In the genomic region with DNA sequence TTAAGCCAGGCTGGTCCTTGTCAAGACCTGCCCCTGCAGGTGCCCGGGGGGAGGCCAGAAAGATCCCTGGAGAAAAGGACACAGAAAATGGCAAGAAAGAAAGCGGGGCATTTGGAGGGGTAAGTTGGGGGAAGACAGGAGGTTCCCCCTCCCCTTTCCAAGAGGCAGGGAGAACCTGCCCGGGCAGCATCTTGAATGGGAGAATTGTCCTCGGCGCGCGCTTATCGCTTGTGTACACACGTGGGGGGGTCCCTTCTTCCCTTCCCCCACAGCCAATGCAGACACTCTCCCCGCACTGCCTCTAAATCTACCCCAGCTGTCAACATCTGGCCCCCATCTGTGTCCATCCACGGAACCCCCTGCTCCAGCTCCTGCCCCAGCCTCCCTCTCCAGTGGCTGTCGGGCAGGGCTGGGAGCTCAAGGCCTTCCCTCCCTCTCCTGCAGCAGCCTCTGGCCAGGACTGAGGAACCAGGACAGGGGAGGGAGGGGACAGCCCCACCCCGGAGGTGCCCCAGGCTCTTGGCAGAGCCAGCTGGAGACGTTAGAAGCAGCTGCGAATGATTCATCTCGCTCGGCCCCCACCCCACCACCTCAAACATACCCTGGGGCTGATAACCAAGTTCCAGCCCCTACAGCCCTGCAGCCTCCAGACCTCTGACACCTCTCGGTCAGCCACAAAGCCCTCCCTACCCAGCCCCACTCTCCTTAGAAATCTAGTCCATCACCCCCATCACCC, we compare ENCODE assay signal across 8 cellular contexts.
A peak's percentile ranks its signal among the peaks of the same experiment; 100 is the strongest.
DNase-seq lines count a peak whose midpoint lies in the region; ATAC-seq and TF ChIP-seq lines count a peak whose summit lies in the region.

No MANE protein-coding gene starts in this region.

- no peak overlapping the region for H3K4me3 ChIP-seq in foreskin fibroblast (ENCODE audit: low read depth in 1 of 2, low read length in 2 of 2)

- H3K27ac Mint-ChIP-seq in stimulated activated naive B cell treated with anti-CD40 and anti-IgM and Interleukin-4, amounts not matched to agents 10 μg/mL and 1 μg/mL and 100 μg/mL, for 72 hours: peak overlapping the region; percentile 60

- ATAC-seq in stimulated activated naive B cell treated with anti-CD40 and anti-IgM and Interleukin-4, amounts not matched to agents 10 μg/mL and 1 μg/mL and 100 μg/mL, for 72 hours (replicated peaks): peak in 1 of 2 donors; percentile 12
- no peak for ATAC-seq in stimulated activated naive CD8-positive, alpha-beta T cell treated with anti-CD3 and anti-CD28 coated beads, Interleukin-15, Interleukin-2, amounts not matched to agents 100 U/mL and 50 U/mL, for 24 hours
- ATAC-seq in HG03139 (IDR thresholded peaks at IDR 0.05; ENCODE audit: unreplicated experiment): no peak

- peaks cover 29 to 50% of the 10 kb centered on the region in 2 donors for H3K4me1 Mint-ChIP-seq in stimulated activated naive B cell treated with anti-CD40 and anti-IgM and Interleukin-4, amounts not matched to agents 10 μg/mL and 1 μg/mL and 100 μg/mL, for 72 hours

- peaks cover 0 to 2% of the 10 kb centered on the region in 2 donors for H3K36me3 Mint-ChIP-seq in stimulated activated naive B cell treated with anti-CD40 and anti-IgM and Interleukin-4, amounts not matched to agents 10 μg/mL and 1 μg/mL and 100 μg/mL, for 72 hours

- H3K4me3 Mint-ChIP-seq in stimulated activated naive B cell treated with anti-CD40 and anti-IgM and Interleukin-4, amounts not matched to agents 10 μg/mL and 1 μg/mL and 100 μg/mL, for 72 hours: no peak overlapping the region

- DNase-seq in HCEC 1CT (peak; percentile 44), SHP77 (lab: John Stamatoyannopoulos, UW) (peak; percentile 46 to 56), foreskin fibroblast (peak; percentile 94 to 98), nucleus accumbens (lab: John Stamatoyannopoulos, UW) (no peak)
- DNase-seq in stimulated activated naive B cell treated with anti-CD40 and anti-IgM and Interleukin-4, amounts not matched to agents 10 μg/mL and 1 μg/mL and 100 μg/mL, for 72 hours: no peak
- DNase-seq in stimulated activated naive CD8-positive, alpha-beta T cell treated with anti-CD3 and anti-CD28 coated beads, Interleukin-15, Interleukin-2, amounts not matched to agents 100 U/mL and 50 U/mL, for 24 hours: no peak
- DNase-seq in activated CD8-positive, alpha-beta memory T cell treated with anti-CD3 and anti-CD28 coated beads, Interleukin-2, amount 50 U/mL, for 48 hours: no peak

- H3K9me3 Mint-ChIP-seq in stimulated activated naive B cell treated with anti-CD40 and anti-IgM and Interleukin-4, amounts not matched to agents 10 μg/mL and 1 μg/mL and 100 μg/mL, for 72 hours: no peaks in the 10 kb centered on the region

- H3K27me3 Mint-ChIP-seq in stimulated activated naive B cell treated with anti-CD40 and anti-IgM and Interleukin-4, amounts not matched to agents 10 μg/mL and 1 μg/mL and 100 μg/mL, for 72 hours: no peaks in the 10 kb centered on the region

- TF ChIP-seq CTCF in foreskin fibroblast (IDR thresholded peaks at IDR 0.05; ENCODE audit: low read depth, low read length): no peak

Comparison
In these comparisons a context has a peak if more than half of its experiments do, and no peak if none do; other contexts are left out.
1. DNase-seq: peak in HCEC 1CT (single experiment), SHP77 (2 of 2) and foreskin fibroblast (2 of 2); none in stimulated activated naive B cell treated with anti-CD40 and anti-IgM and Interleukin-4, amounts not matched to agents 10 μg/mL and 1 μg/mL and 100 μg/mL, for 72 hours (single experiment), stimulated activated naive CD8-positive, alpha-beta T cell treated with anti-CD3 and anti-CD28 coated beads, Interleukin-15, Interleukin-2, amounts not matched to agents 100 U/mL and 50 U/mL, for 24 hours (single experiment), nucleus accumbens (0 of 56) and activated CD8-positive, alpha-beta memory T cell treated with anti-CD3 and anti-CD28 coated beads, Interleukin-2, amount 50 U/mL, for 48 hours (single experiment).